In genomic region chr5:124881333-124881732, GRCh38 we compare ENCODE assay signal across 27 cellular contexts.
"Had no signal": no experiment of that assay in that cellular context is flagged by ENCODE, and none has a peak within 500 bp of the region (broad histone marks: within the 10 kb centered on the region; RNA-seq: fewer than 3 reads in every experiment).

No MANE protein-coding gene starts in this region.

- FAIRE-seq: bronchial epithelial cell, TTC549 had no signal

- H3K9ac ChIP-seq: KMS-11 had no signal

- H3K4me3 ChIP-seq: PC-9, SK-N-MC had no signal

- H3K4me1 Mint-ChIP-seq: activated CD4-positive, alpha-beta T cell treated with anti-CD3 and anti-CD28 coated beads, Interleukin-2, amount 10 ng/mL, durations not matched to agents 24 days and 14 days; activated naive CD4-positive, alpha-beta T cell treated with anti-CD3 and anti-CD28 coated beads, Interleukin-2, amount 10 ng/mL, durations not matched to agents 7 days and 5 days had no signal

- H3K27ac Mint-ChIP-seq: activated CD4-positive, alpha-beta T cell treated with anti-CD3 and anti-CD28 coated beads, Interleukin-2, amount 10 ng/mL, durations not matched to agents 24 days and 14 days; activated CD8-positive, alpha-beta T cell treated with anti-CD3 and anti-CD28 coated beads for 36 hours; activated naive CD4-positive, alpha-beta T cell treated with anti-CD3 and anti-CD28 coated beads, Interleukin-2, amount 10 ng/mL, durations not matched to agents 7 days and 5 days; activated naive CD8-positive, alpha-beta T cell; activated naive CD8-positive, alpha-beta T cell treated with anti-CD3 and anti-CD28 coated beads, Interleukin-2, amount 50 U/mL, for 24 hours; activated T-cell treated with anti-CD3 and anti-CD28 coated beads, Interleukin-2, amount 50 U/mL, for 24 hours; brain; T-helper 1 cell treated with Interleukin-12 subunit alpha and Interleukin-12 subunit beta and Interleukin-4 antibody, amounts not matched to agents 30 μg/mL and 1 μg/mL, for 36 hours; T-helper 2 cell treated with Interferon-gamma antibody and Interleukin-4, amounts not matched to agents 5 μg/mL and 100 μg/mL, for 36 hours had no signal

- DNase-seq: activated CD4-positive, alpha-beta T cell treated with anti-CD3 and anti-CD28 coated beads, Interleukin-2, amount 10 ng/mL, durations not matched to agents 24 days and 14 days; activated CD4-positive, alpha-beta T cell treated with anti-CD3 and anti-CD28 coated beads, Interleukin-2, amount 50 U/mL, for 4 hours; activated CD8-positive, alpha-beta T cell treated with anti-CD3 and anti-CD28 coated beads for 36 hours; activated gamma-delta T cell treated with Interleukin-2 at 50 U/mL for 16 hours; activated naive CD4-positive, alpha-beta T cell treated with anti-CD3 and anti-CD28 coated beads, Interleukin-2, amount 10 ng/mL, durations not matched to agents 7 days and 5 days; activated naive CD8-positive, alpha-beta T cell treated with anti-CD3 and anti-CD28 coated beads, Interleukin-2, amount 50 U/mL, for 24 hours; activated T-cell treated with anti-CD3 and anti-CD28 coated beads, Interleukin-2, amount 50 U/mL, for 24 hours; cerebellar nuclear complex; MM.1S; NCI-H1105; NCI-H1417 treated with DMSO at 0.1 percent for 48 hours; NCI-H187 treated with DMSO at 0.1 percent for 48 hours; NCI-H2081; NCI-H2171 treated with DMSO at 0.1 percent for 48 hours; NCI-H2227 treated with DMSO at 0.1 percent for 48 hours; NCI-H446; NCI-H524 treated with DMSO at 0.1 percent for 48 hours; PC-9; Right ventricle myocardium superior had no signal

- H3K4me2 ChIP-seq: KMS-11, PC-9 had no signal

- H2AFZ ChIP-seq: PC-9 had no signal

- H3K9me3 Mint-ChIP-seq: activated CD4-positive, alpha-beta T cell treated with anti-CD3 and anti-CD28 coated beads, Interleukin-2, amount 10 ng/mL, durations not matched to agents 24 days and 14 days; activated CD8-positive, alpha-beta T cell treated with anti-CD3 and anti-CD28 coated beads for 36 hours; activated naive CD4-positive, alpha-beta T cell treated with anti-CD3 and anti-CD28 coated beads, Interleukin-2, amount 10 ng/mL, durations not matched to agents 7 days and 5 days; activated T-cell treated with anti-CD3 and anti-CD28 coated beads, Interleukin-2, amount 50 U/mL, for 24 hours; T-helper 1 cell treated with Interleukin-12 subunit alpha and Interleukin-12 subunit beta and Interleukin-4 antibody, amounts not matched to agents 30 μg/mL and 1 μg/mL, for 36 hours; T-helper 2 cell treated with Interferon-gamma antibody and Interleukin-4, amounts not matched to agents 5 μg/mL and 100 μg/mL, for 36 hours had no signal

- ATAC-seq: activated CD8-positive, alpha-beta T cell treated with anti-CD3 and anti-CD28 coated beads for 36 hours; activated naive CD8-positive, alpha-beta T cell treated with anti-CD3 and anti-CD28 coated beads, Interleukin-2, amount 50 U/mL, for 24 hours had no signal

- H3K4me3 Mint-ChIP-seq: activated CD4-positive, alpha-beta T cell treated with anti-CD3 and anti-CD28 coated beads, Interleukin-2, amount 10 ng/mL, durations not matched to agents 24 days and 14 days; activated CD8-positive, alpha-beta T cell treated with anti-CD3 and anti-CD28 coated beads for 36 hours; activated naive CD4-positive, alpha-beta T cell treated with anti-CD3 and anti-CD28 coated beads, Interleukin-2, amount 10 ng/mL, durations not matched to agents 7 days and 5 days; activated naive CD8-positive, alpha-beta T cell; activated naive CD8-positive, alpha-beta T cell treated with anti-CD3 and anti-CD28 coated beads, Interleukin-2, amount 50 U/mL, for 24 hours; activated T-cell treated with anti-CD3 and anti-CD28 coated beads, Interleukin-2, amount 50 U/mL, for 24 hours; brain; T-helper 1 cell treated with Interleukin-12 subunit alpha and Interleukin-12 subunit beta and Interleukin-4 antibody, amounts not matched to agents 30 μg/mL and 1 μg/mL, for 36 hours; T-helper 2 cell treated with Interferon-gamma antibody and Interleukin-4, amounts not matched to agents 5 μg/mL and 100 μg/mL, for 36 hours had no signal

- H3K27me3 Mint-ChIP-seq: activated CD4-positive, alpha-beta T cell treated with anti-CD3 and anti-CD28 coated beads, Interleukin-2, amount 10 ng/mL, durations not matched to agents 24 days and 14 days; activated CD8-positive, alpha-beta T cell treated with anti-CD3 and anti-CD28 coated beads for 36 hours; activated naive CD4-positive, alpha-beta T cell treated with anti-CD3 and anti-CD28 coated beads, Interleukin-2, amount 10 ng/mL, durations not matched to agents 7 days and 5 days; activated naive CD8-positive, alpha-beta T cell; activated naive CD8-positive, alpha-beta T cell treated with anti-CD3 and anti-CD28 coated beads, Interleukin-2, amount 50 U/mL, for 24 hours; activated T-cell treated with anti-CD3 and anti-CD28 coated beads, Interleukin-2, amount 50 U/mL, for 24 hours had no signal

- H3K27ac ChIP-seq: KMS-11, PC-9, SK-N-MC had no signal

- H3K36me3 Mint-ChIP-seq: activated naive CD4-positive, alpha-beta T cell treated with anti-CD3 and anti-CD28 coated beads, Interleukin-2, amount 10 ng/mL, durations not matched to agents 7 days and 5 days; activated naive CD8-positive, alpha-beta T cell; brain had no signal
